ENCODE assay signal across 12 cellular contexts in the genomic region with DNA sequence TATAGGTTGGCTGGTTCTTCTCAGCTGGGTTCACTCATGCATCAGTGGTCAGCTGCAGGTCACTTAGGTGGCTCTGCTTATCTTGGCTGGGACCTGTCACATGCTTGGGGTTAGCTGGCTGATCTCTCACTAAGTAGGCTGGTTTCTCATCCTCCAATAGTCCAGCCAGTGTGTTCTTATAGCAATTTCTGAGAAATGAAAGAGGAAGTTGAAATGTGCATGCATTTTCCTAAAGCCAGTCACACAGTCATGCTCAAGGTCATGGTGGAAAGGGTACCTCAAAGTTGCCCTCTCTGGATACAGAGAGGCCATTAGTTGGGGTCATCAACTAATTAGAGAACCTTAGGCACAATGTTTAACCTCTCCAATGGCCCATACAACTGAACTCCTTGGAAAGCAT.
A peak's percentile ranks its signal among the peaks of the same experiment; 100 is the strongest.
DNase-seq lines count a peak whose midpoint lies in the region; ATAC-seq and TF ChIP-seq lines count a peak whose summit lies in the region.
"Had no signal": no experiment of that assay in that cellular context is flagged by ENCODE, and none has a peak within 500 bp of the region (broad histone marks: within the 10 kb centered on the region; RNA-seq: fewer than 3 reads in every experiment).

No MANE protein-coding gene starts in this region.

- peak; percentile 85 for ATAC-seq in GM19467 (IDR thresholded peaks at IDR 0.05; ENCODE audit: unreplicated experiment)
- peak; percentile 86 for ATAC-seq in HG03064 (IDR thresholded peaks at IDR 0.05; ENCODE audit: low read depth, unreplicated experiment)
- no peak for ATAC-seq in naive thymus-derived CD8-positive, alpha-beta T cell
- ATAC-seq: activated naive CD4-positive, alpha-beta T cell treated with anti-CD3 and anti-CD28 coated beads, Interleukin-2, amount 50 U/mL, for 72 hours had no signal

- H3K4me1 ChIP-seq in OCI-LY3 (ENCODE audit: low read length) (peaks cover 24% of the 10 kb centered on the region), Peyer's patch (peaks cover 0 to 9% (median 2%) of the 10 kb centered on the region in 4 donors)

- H3K9me3 Mint-ChIP-seq in naive thymus-derived CD8-positive, alpha-beta T cell, result no peaks in the 10 kb centered on the region
- H3K9me3 Mint-ChIP-seq: activated naive CD4-positive, alpha-beta T cell treated with anti-CD3 and anti-CD28 coated beads, Interleukin-2, amount 50 U/mL, for 72 hours; stimulated activated naive CD8-positive, alpha-beta T cell treated with anti-CD3 and anti-CD28 coated beads, Interleukin-15, Interleukin-2, amounts not matched to agents 100 ng/mL and 50 ng/mL, for 24 hours had no signal

- H4K20me1 ChIP-seq in OCI-LY3 (ENCODE audit: insufficient read depth, low read length), result no peaks in the 10 kb centered on the region

- H3K36me3 ChIP-seq in OCI-LY3 (replicated peaks; ENCODE audit: low read depth, low read length) (no peaks in the 10 kb centered on the region), Peyer's patch (no peaks in the 10 kb centered on the region)

- H3K27ac ChIP-seq in OCI-LY3 (ENCODE audit: low read length), result no peak overlapping the region
- H3K27ac ChIP-seq in Peyer's patch, result no peak overlapping the region

- no peak overlapping the region for H3K4me3 Mint-ChIP-seq in naive thymus-derived CD8-positive, alpha-beta T cell
- H3K4me3 Mint-ChIP-seq: stimulated activated naive CD8-positive, alpha-beta T cell treated with anti-CD3 and anti-CD28 coated beads, Interleukin-15, Interleukin-2, amounts not matched to agents 100 ng/mL and 50 ng/mL, for 24 hours had no signal

- peaks cover 14 to 28% (median 20%) of the 10 kb centered on the region in 4 donors for H3K4me1 Mint-ChIP-seq in naive thymus-derived CD8-positive, alpha-beta T cell

- POLR2A ChIA-PET in naive thymus-derived CD8-positive, alpha-beta T cell (lab: Charles Lee), result no interaction called here

- H3K27ac Mint-ChIP-seq in naive thymus-derived CD8-positive, alpha-beta T cell, result peak overlapping the region in 1 of 10 donors; percentile 10
- H3K27ac Mint-ChIP-seq: activated naive CD4-positive, alpha-beta T cell treated with anti-CD3 and anti-CD28 coated beads, Interleukin-2, amount 50 U/mL, for 72 hours; stimulated activated naive CD8-positive, alpha-beta T cell treated with anti-CD3 and anti-CD28 coated beads, Interleukin-15, Interleukin-2, amounts not matched to agents 100 ng/mL and 50 ng/mL, for 24 hours had no signal

- H3K27me3 Mint-ChIP-seq in naive thymus-derived CD8-positive, alpha-beta T cell, result peaks cover under 1 to 13% (median 9%) of the 10 kb centered on the region in 5 donors

- H3K9ac ChIP-seq in OCI-LY3 (ENCODE audit: low read length), result no peak overlapping the region

- H3K4me2 ChIP-seq in OCI-LY3 (ENCODE audit: low read length), result peak overlapping the region; percentile 47

- no peak overlapping the region for H2AFZ ChIP-seq in OCI-LY3 (ENCODE audit: low read depth, low read length)

- H3K9me3 ChIP-seq in OCI-LY3 (ENCODE audit: insufficient read depth, low read length) (no peaks in the 10 kb centered on the region), Peyer's patch (no peaks in the 10 kb centered on the region)

- no peaks in the 10 kb centered on the region; the same call in 1 of the 2 replicates for H3K27me3 ChIP-seq in OCI-LY3 (ENCODE audit: low read depth, low read length)
- no peaks in the 10 kb centered on the region for H3K27me3 ChIP-seq in Peyer's patch

- TF ChIP-seq POLR2A in Peyer's patch (IDR thresholded peaks at IDR 0.05), result no peak

- H3K36me3 Mint-ChIP-seq in naive thymus-derived CD8-positive, alpha-beta T cell, result no peaks in the 10 kb centered on the region
- H3K36me3 Mint-ChIP-seq: activated naive CD4-positive, alpha-beta T cell treated with anti-CD3 and anti-CD28 coated beads, Interleukin-2, amount 50 U/mL, for 72 hours had no signal

- H3K4me3 ChIP-seq in OCI-LY3 (ENCODE audit: low read length), result no peak overlapping the region
- no peak overlapping the region for H3K4me3 ChIP-seq in Peyer's patch

- peak; percentile 45 for DNase-seq in GM10266 (ENCODE audit: extremely low spot score)
- DNase-seq in midbrain (lab: John Stamatoyannopoulos, UW), result no peak
- no peak for DNase-seq in G401 (ENCODE audit: low spot score)
- no peak for DNase-seq in Peyer's patch
- DNase-seq in naive thymus-derived CD8-positive, alpha-beta T cell, result no peak
- DNase-seq: NCI-H2029, T-helper 9 cell had no signal

- in situ Hi-C loops in G401 (cut with HindIII; ENCODE audit: low sequenced_read_pairs), result no loop called here

- TF ChIP-seq CTCF in GM10266 (IDR thresholded peaks at IDR 0.05; ENCODE audit: control insufficient read depth, insufficient read depth, low read depth, missing control alignments) (no peak), OCI-LY3 (IDR thresholded peaks at IDR 0.05; ENCODE audit: low read depth, low read length) (no peak), Peyer's patch (IDR thresholded peaks at IDR 0.05) (no peak)

- H3K79me2 ChIP-seq in OCI-LY3 (ENCODE audit: low read length), result no peaks in the 10 kb centered on the region

Comparison
In these comparisons a context has a peak if more than half of its experiments do, and no peak if none do; other contexts are left out.
1. ATAC-seq: peak in GM19467 (single experiment) and HG03064 (single experiment); none in naive thymus-derived CD8-positive, alpha-beta T cell (0 of 2).